37 cellular contexts compared by ENCODE assay signal in genomic region chr7:31017748-31018120, GRCh38. TPM values are rescaled to one million over a fixed set of nuclear protein-coding genes. Genes with fewer than 3 reads are reported as not detected.
"Had no signal": no experiment of that assay in that cellular context is flagged by ENCODE, and none has a peak within 500 bp of the region (broad histone marks: within the 10 kb centered on the region; RNA-seq: fewer than 3 reads in every experiment).

No MANE protein-coding gene starts in this region.

- H3K4me3 Mint-ChIP-seq: activated B cell treated with CpG ODN at 0.5 μM for 24 hours; activated CD8-positive, alpha-beta T cell treated with anti-CD3 and anti-CD28 coated beads for 36 hours; activated naive CD8-positive, alpha-beta T cell; activated T-cell treated with anti-CD3 and anti-CD28 coated beads, Interleukin-2, amount 50 U/mL, for 4 hours; activated T-helper 17 cell treated with anti-CD3 and anti-CD28 coated beads, Interleukin-2, amount 50 U/mL, for 72 hours; dendritic cell treated with granulocyte-macrophage colony-stimulating factor and Interleukin-4, amounts not matched to agents 40 ng/mL and 50 ng/mL, for 4 days; T-helper 1 cell treated with Interleukin-12 subunit alpha and Interleukin-12 subunit beta and Interleukin-4 antibody, amounts not matched to agents 30 μg/mL and 1 μg/mL, for 36 hours; T-helper 2 cell treated with Interferon-gamma antibody and Interleukin-4, amounts not matched to agents 5 μg/mL and 100 μg/mL, for 36 hours had no signal

- H3K4me1 Mint-ChIP-seq: activated B cell treated with CpG ODN at 0.5 μM for 24 hours; activated T-helper 17 cell treated with anti-CD3 and anti-CD28 coated beads, Interleukin-2, amount 50 U/mL, for 72 hours had no signal

- H3K4me2 ChIP-seq: hepatocyte had no signal

- ATAC-seq: activated CD4-positive, CD25-positive, alpha-beta regulatory T cell treated with anti-CD3 and anti-CD28 coated beads, Interleukin-2, amount 50 U/mL, for 24 hours; activated CD8-positive, alpha-beta T cell treated with anti-CD3 and anti-CD28 coated beads for 36 hours; activated T-cell treated with anti-CD3 and anti-CD28 coated beads, Interleukin-2, amount 50 U/mL, for 4 hours; activated T-helper 17 cell treated with anti-CD3 and anti-CD28 coated beads, Interleukin-2, amount 50 U/mL, for 72 hours; body of pancreas; gastroesophageal sphincter had no signal

- H3K4me3 ChIP-seq: adrenal gland, body of pancreas, breast epithelium, cardiac muscle cell, coronary artery, dorsolateral prefrontal cortex, esophagus squamous epithelium, gastroesophageal sphincter, heart right ventricle, hepatocyte had no signal

- H3K27ac Mint-ChIP-seq: activated B cell treated with CpG ODN at 0.5 μM for 24 hours; activated CD8-positive, alpha-beta T cell treated with anti-CD3 and anti-CD28 coated beads for 36 hours; activated naive CD8-positive, alpha-beta T cell; activated T-helper 17 cell treated with anti-CD3 and anti-CD28 coated beads, Interleukin-2, amount 50 U/mL, for 72 hours; dendritic cell treated with granulocyte-macrophage colony-stimulating factor and Interleukin-4, amounts not matched to agents 40 ng/mL and 50 ng/mL, for 4 days; T-helper 1 cell treated with Interleukin-12 subunit alpha and Interleukin-12 subunit beta and Interleukin-4 antibody, amounts not matched to agents 30 μg/mL and 1 μg/mL, for 36 hours; T-helper 2 cell treated with Interferon-gamma antibody and Interleukin-4, amounts not matched to agents 5 μg/mL and 100 μg/mL, for 36 hours had no signal

- H2AFZ ChIP-seq: hepatocyte had no signal

- H3K36me3 Mint-ChIP-seq: activated naive CD8-positive, alpha-beta T cell had no signal

- H3K9me3 Mint-ChIP-seq: activated B cell treated with CpG ODN at 0.5 μM for 24 hours; activated CD8-positive, alpha-beta T cell treated with anti-CD3 and anti-CD28 coated beads for 36 hours; activated T-cell treated with anti-CD3 and anti-CD28 coated beads, Interleukin-2, amount 50 U/mL, for 4 hours; activated T-helper 17 cell treated with anti-CD3 and anti-CD28 coated beads, Interleukin-2, amount 50 U/mL, for 72 hours; dendritic cell treated with granulocyte-macrophage colony-stimulating factor and Interleukin-4, amounts not matched to agents 40 ng/mL and 50 ng/mL, for 4 days; T-helper 1 cell treated with Interleukin-12 subunit alpha and Interleukin-12 subunit beta and Interleukin-4 antibody, amounts not matched to agents 30 μg/mL and 1 μg/mL, for 36 hours; T-helper 2 cell treated with Interferon-gamma antibody and Interleukin-4, amounts not matched to agents 5 μg/mL and 100 μg/mL, for 36 hours had no signal

- DNase-seq: activated B cell treated with CpG ODN at 0.5 μM for 24 hours; activated CD4-positive, alpha-beta T cell treated with anti-CD3 and anti-CD28 coated beads for 48 hours; activated CD4-positive, alpha-beta T cell treated with anti-CD3 and anti-CD28 coated beads, Interleukin-2, amount 50 U/mL, for 1 hour; activated CD4-positive, alpha-beta T cell treated with anti-CD3 and anti-CD28 coated beads, Interleukin-2, amount 50 U/mL, for 48 hours; activated CD8-positive, alpha-beta memory T cell treated with anti-CD3 and anti-CD28 coated beads for 24 hours; activated CD8-positive, alpha-beta T cell treated with anti-CD3 and anti-CD28 coated beads for 36 hours; activated effector memory CD4-positive, alpha-beta T cell treated with Interleukin-2 at 50 U/mL for 16 hours; activated gamma-delta T cell treated with Interleukin-2 at 50 U/mL for 16 hours; activated naive CD4-positive, alpha-beta T cell treated with anti-CD3 and anti-CD28 coated beads, Interleukin-2, amount 50 U/mL, for 16 hours; activated naive CD4-positive, alpha-beta T cell treated with Interleukin-2 at 50 U/mL for 16 hours; activated T-cell treated with anti-CD3 and anti-CD28 coated beads, Interleukin-2, amount 50 U/mL, for 4 hours; adrenal gland; body of pancreas; cerebellar nuclear complex; dorsolateral prefrontal cortex; effector memory CD4-positive, alpha-beta T cell; esophagus squamous epithelium; foreskin melanocyte; heart right ventricle; T1000 had no signal

- H3K27ac ChIP-seq: adrenal gland, body of pancreas, breast epithelium, cardiac muscle cell, coronary artery, epithelial cell of prostate, esophagus squamous epithelium, gastroesophageal sphincter, heart right ventricle, hepatocyte, WERI-Rb-1 had no signal

- H3K4me1 ChIP-seq: adrenal gland, body of pancreas, breast epithelium, esophagus squamous epithelium had no signal

- H3K9me3 ChIP-seq: adrenal gland, body of pancreas, breast epithelium, esophagus squamous epithelium, gastroesophageal sphincter, heart right ventricle had no signal

- H3K27me3 ChIP-seq: adrenal gland, body of pancreas, breast epithelium, cardiac muscle cell, hepatocyte had no signal

- H3K79me2 ChIP-seq: hepatocyte had no signal

- H3K36me3 ChIP-seq: adrenal gland, breast epithelium, cardiac muscle cell, esophagus squamous epithelium, gastroesophageal sphincter, heart right ventricle, WERI-Rb-1 had no signal

RNA-seq across cellular contexts. Expression of gene ADCYAP1R1, which starts 34.4 kb away (rescaled TPM):
- total RNA-seq: activated B cell treated with CpG ODN at 0.5 μM for 24 hours; activated CD8-positive, alpha-beta T cell treated with anti-CD3 and anti-CD28 coated beads for 36 hours; activated T-cell treated with anti-CD3 and anti-CD28 coated beads, Interleukin-2, amount 50 U/mL, for 4 hours; activated T-helper 17 cell treated with anti-CD3 and anti-CD28 coated beads, Interleukin-2, amount 50 U/mL, for 72 hours; endothelial cell of umbilical vein; fibroblast of lung; fibroblast of villous mesenchyme; glomerular endothelial cell had no signal

RNA-seq across cellular contexts. Expression of gene GHRHR, which starts 54.0 kb away (rescaled TPM):
- total RNA-seq: activated B cell treated with CpG ODN at 0.5 μM for 24 hours; activated CD8-positive, alpha-beta T cell treated with anti-CD3 and anti-CD28 coated beads for 36 hours; activated T-cell treated with anti-CD3 and anti-CD28 coated beads, Interleukin-2, amount 50 U/mL, for 4 hours; activated T-helper 17 cell treated with anti-CD3 and anti-CD28 coated beads, Interleukin-2, amount 50 U/mL, for 72 hours; body of pancreas; breast epithelium; cardiac muscle cell; endothelial cell of umbilical vein; esophagus squamous epithelium; fibroblast of lung; fibroblast of villous mesenchyme; gastroesophageal sphincter; glomerular endothelial cell; heart right ventricle had no signal
